8 cellular contexts compared by ENCODE assay signal in genomic region chr6:1931817-1932216, GRCh38.
"Had no signal": no experiment of that assay in that cellular context is flagged by ENCODE, and none has a peak within 500 bp of the region (broad histone marks: within the 10 kb centered on the region; RNA-seq: fewer than 3 reads in every experiment).

No MANE protein-coding gene starts in this region.

- H3K4me3 ChIP-seq: GM12878 had no signal

- ATAC-seq: GM12878 had no signal

- FAIRE-seq: G401.6, GM12878, GM12891, GM12892, GM18507, GM19239 had no signal

- DNase-seq: GDM1, GF-D8 had no signal
